ENCODE assay signal across 9 cellular contexts in the genomic region with DNA sequence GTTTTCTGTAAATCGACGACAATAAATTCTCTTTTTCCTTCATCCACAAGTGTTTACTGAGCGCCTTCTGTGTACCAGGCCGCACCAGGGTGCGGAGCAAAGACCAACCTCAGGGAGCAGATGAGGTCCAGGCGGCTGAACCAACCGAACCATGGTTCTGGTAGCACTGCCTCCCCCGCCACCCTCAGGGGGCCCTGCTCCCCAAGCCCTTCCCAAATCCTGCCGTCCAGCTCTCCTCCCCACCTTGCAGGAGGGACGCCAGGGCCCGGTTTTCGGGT. TPM values are rescaled to one million over a fixed set of nuclear protein-coding genes. Genes with fewer than 3 reads are reported as not detected.
DNase-seq lines count a peak whose midpoint lies in the region; ATAC-seq and TF ChIP-seq lines count a peak whose summit lies in the region.
"Had no signal": no experiment of that assay in that cellular context is flagged by ENCODE, and none has a peak within 500 bp of the region (broad histone marks: within the 10 kb centered on the region; RNA-seq: fewer than 3 reads in every experiment).

No MANE protein-coding gene starts in this region.

- H4K20me1 ChIP-seq in PC-9 (ENCODE audit: insufficient read depth): no peaks in the 10 kb centered on the region

- BruUV-seq in PC-9 (replicated peaks; lab: Mats Ljungman, UMichigan): no TSS peak

- POLR2A ChIA-PET in CD8-positive, alpha-beta T cell (lab: Charles Lee): no interaction called here
- POLR2A ChIA-PET in PC-9 (lab: Charles Lee; ENCODE audit: unreplicated experiment): no interaction called here

- peaks cover 6% of the 10 kb centered on the region for H3F3A ChIP-seq in PC-9 (ENCODE audit: insufficient read depth, low read depth)

- WGBS in esophagus, 2 donors: 43 to 51% methylated on average over 12 of the region's 12 CpGs

- H3K9me3 Mint-ChIP-seq in CD8-positive, alpha-beta T cell: no peaks in the 10 kb centered on the region
- H3K9me3 Mint-ChIP-seq in osteocyte (ENCODE audit: unreplicated experiment): no peaks in the 10 kb centered on the region

- H3K36me3 ChIP-seq in CD8-positive, alpha-beta T cell (ENCODE audit: insufficient read depth, low read length): no peaks in the 10 kb centered on the region
- H3K36me3 ChIP-seq in PC-9 (ENCODE audit: low read depth) (no peaks in the 10 kb centered on the region), esophagus (ENCODE audit: control insufficient read depth in 2 of 2, insufficient read depth in 2 of 2, low read length in 1 of 2) (no peaks in the 10 kb centered on the region)

- CTCF ChIA-PET in CD8-positive, alpha-beta T cell (lab: Charles Lee): no interaction called here
- CTCF ChIA-PET in PC-9 (lab: Charles Lee): no interaction called here

- H3K79me2 ChIP-seq in PC-9 (ENCODE audit: low read depth): peaks cover 12% of the 10 kb centered on the region; the same call in 1 of the 2 replicates

- ATAC-seq in CD8-positive, alpha-beta T cell: no peak
- no peak for ATAC-seq in HG03097 (IDR thresholded peaks at IDR 0.05; ENCODE audit: low FRiP score, unreplicated experiment)

- no peaks in the 10 kb centered on the region for H3K36me3 Mint-ChIP-seq in CD8-positive, alpha-beta T cell
- no peaks in the 10 kb centered on the region for H3K36me3 Mint-ChIP-seq in osteocyte (ENCODE audit: unreplicated experiment)

- H3K27me3 ChIP-seq in CD8-positive, alpha-beta T cell (ENCODE audit: insufficient read depth, low read length): peaks cover 4% of the 10 kb centered on the region
- H3K27me3 ChIP-seq in PC-9 (ENCODE audit: insufficient read depth, low read depth): no peaks in the 10 kb centered on the region
- no peaks in the 10 kb centered on the region for H3K27me3 ChIP-seq in esophagus (ENCODE audit: control insufficient read depth in 1 of 2, insufficient read depth in 2 of 2, low read length in 2 of 2)

- H2AFZ ChIP-seq in PC-9: no peak overlapping the region

- no peaks in the 10 kb centered on the region for H3K9me3 ChIP-seq in CD8-positive, alpha-beta T cell (ENCODE audit: low read length)
- H3K9me3 ChIP-seq in PC-9 (ENCODE audit: insufficient read depth, low read depth): no peaks in the 10 kb centered on the region
- no peaks in the 10 kb centered on the region for H3K9me3 ChIP-seq in esophagus (ENCODE audit: control insufficient read depth in 2 of 2, insufficient read depth in 1 of 2, low read depth in 1 of 2, low read length in 1 of 2)

- H3K4me1 Mint-ChIP-seq in CD8-positive, alpha-beta T cell (ENCODE audit: low read depth): peaks cover 18% of the 10 kb centered on the region
- H3K4me1 Mint-ChIP-seq in osteocyte (ENCODE audit: unreplicated experiment): peaks cover 13% of the 10 kb centered on the region

- peak overlapping the region; percentile 76 for H3K4me3 ChIP-seq in CD8-positive, alpha-beta T cell (ENCODE audit: low read depth, low read length)
- no peak overlapping the region; the same call in 1 of the 2 replicates for H3K4me3 ChIP-seq in PC-9
- peak overlapping the region; percentile 20 to 38 for H3K4me3 ChIP-seq in esophagus (ENCODE audit: low read depth in 1 of 2, low read length in 2 of 2)

- peaks cover 10% of the 10 kb centered on the region for H3K27me3 Mint-ChIP-seq in CD8-positive, alpha-beta T cell (ENCODE audit: low read depth)
- H3K27me3 Mint-ChIP-seq in osteocyte (ENCODE audit: unreplicated experiment): no peaks in the 10 kb centered on the region

- no peak for TF ChIP-seq CTCF in CD8-positive, alpha-beta T cell (IDR thresholded peaks at IDR 0.05)
- TF ChIP-seq CTCF in PC-9 (conservative IDR thresholded peaks at IDR 0.05) (no peak), osteocyte (IDR thresholded peaks at IDR 0.05) (no peak)

- peaks cover 12% of the 10 kb centered on the region for H3K4me1 ChIP-seq in CD8-positive, alpha-beta T cell (ENCODE audit: insufficient read depth, low read length)
- H3K4me1 ChIP-seq in PC-9 (replicated peaks; ENCODE audit: insufficient read depth) (peaks cover 9% of the 10 kb centered on the region), esophagus (ENCODE audit: control insufficient read depth in 2 of 2, insufficient read depth in 2 of 2, low read length in 1 of 2) (peaks cover 11 to 24% of the 10 kb centered on the region in 2 donors)

- H3K4me2 ChIP-seq in PC-9: peak overlapping the region; percentile 57

- H3K27ac Mint-ChIP-seq in CD8-positive, alpha-beta T cell: no peak overlapping the region
- H3K27ac Mint-ChIP-seq in osteocyte (ENCODE audit: unreplicated experiment): peak overlapping the region; percentile 76

- H3K9me2 ChIP-seq in PC-9 (ENCODE audit: insufficient read depth): no peaks in the 10 kb centered on the region

- peak overlapping the region; percentile 41 for H3K27ac ChIP-seq in CD8-positive, alpha-beta T cell (ENCODE audit: low read depth, low read length)
- no peak overlapping the region for H3K27ac ChIP-seq in PC-9
- no peak overlapping the region for H3K27ac ChIP-seq in esophagus (ENCODE audit: low read depth in 2 of 2, low read length in 1 of 2)

- peak overlapping the region; percentile 54 for H3K4me3 Mint-ChIP-seq in CD8-positive, alpha-beta T cell
- H3K4me3 Mint-ChIP-seq in osteocyte (ENCODE audit: unreplicated experiment): peak overlapping the region; percentile 85

- no peak for DNase-seq in CD8-positive, alpha-beta T cell
- DNase-seq in PC-9: no peak
- DNase-seq in osteocyte (ENCODE audit: extremely low spot score, unreplicated experiment): no peak
- no peak for DNase-seq in activated effector memory CD4-positive, alpha-beta T cell treated with Interleukin-2 at 50 U/mL for 16 hours
- no peak for DNase-seq in GM19240 (ENCODE audit: insufficient read length, low spot score)
- DNase-seq in HCEC 1CT: no peak

- intact Hi-C loops in CD8-positive, alpha-beta T cell (cut with DNase I, micrococcal nuclease): loop anchor here (2.0 to 10.0 kb wide), 4 partner anchors 53 to 716 kb away; a partner anchor contains a TSS
- intact Hi-C loops in PC-9 (cut with micrococcal nuclease; ENCODE audit: unreplicated experiment): loop anchor here (2.0 kb wide), 1 partner anchor 118 kb away; a partner anchor contains a TSS

RNA-seq across cellular contexts. Expression of a gene that starts 5.1 kb away (rescaled TPM):
- under 1 TPM in 1 of 2 experiments, not detected in 1; 0.76 TPM for total RNA-seq in CD8-positive, alpha-beta T cell
- 0.61 and 0.68 TPM in 2 replicates for total RNA-seq in PC-9 (2021)
- 1 to 10 TPM; 1.6 to 4.6 TPM for polyA plus RNA-seq in esophagus
- total RNA-seq in osteocyte: not detected in 2 replicates
- total RNA-seq: dermis microvascular lymphatic vessel endothelial cell had no signal

RNA-seq across cellular contexts. Expression of a gene that starts 7.9 kb away (rescaled TPM):
- 1 to 10 TPM; 1.2 to 1.7 TPM for total RNA-seq in CD8-positive, alpha-beta T cell
- total RNA-seq in PC-9 (2021): 13.5 and 18.8 TPM in 2 replicates
- polyA plus RNA-seq in esophagus: 1 to 10 TPM; 3.9 to 8.9 TPM
- total RNA-seq in osteocyte: 11.8 and 12.1 TPM in 2 replicates

RNA-seq across cellular contexts. Expression of a gene that starts 13.5 kb away (rescaled TPM):
- 1,000 to 10,000 TPM; 1,884 to 1,887 TPM for total RNA-seq in CD8-positive, alpha-beta T cell
- total RNA-seq in PC-9 (2021) (941 and 961 TPM in 2 replicates), osteocyte (933 and 942 TPM in 2 replicates)
- 1,000 to 10,000 TPM in 1 of 2 donors, 100 to 1,000 TPM in 1; 725 to 1,912 TPM for polyA plus RNA-seq in esophagus

RNA-seq across cellular contexts. Expression of a gene that starts 19.7 kb away (rescaled TPM):
- 1 to 10 TPM; 1.2 to 1.3 TPM for total RNA-seq in CD8-positive, alpha-beta T cell
- total RNA-seq in PC-9 (2021) (3.3 and 4.1 TPM in 2 replicates), osteocyte (2.5 and 3.0 TPM in 2 replicates)
- 1 to 10 TPM; 2.5 to 2.8 TPM for polyA plus RNA-seq in esophagus

RNA-seq across cellular contexts. Expression of a gene that starts 38.0 kb away (rescaled TPM):
- 1 to 10 TPM in 1 of 2 experiments, under 1 TPM in 1; 0.79 to 1.2 TPM for total RNA-seq in CD8-positive, alpha-beta T cell
- 7.2 and 8.6 TPM in 2 replicates for total RNA-seq in PC-9 (2021)
- polyA plus RNA-seq in esophagus: 1 to 10 TPM in 1 of 2 donors, under 1 TPM in 1; 0.96 to 2.2 TPM
- 1.4 and 2.7 TPM in 2 replicates for total RNA-seq in osteocyte
